28 cellular contexts compared by ENCODE assay signal in genomic region chr6:10149603-10150002, GRCh38.
"Had no signal": no experiment of that assay in that cellular context is flagged by ENCODE, and none has a peak within 500 bp of the region (broad histone marks: within the 10 kb centered on the region; RNA-seq: fewer than 3 reads in every experiment).

No MANE protein-coding gene starts in this region.

- DNase-seq: heart left ventricle; islet precursor cell; left ventricle myocardium inferior; midbrain; mucosa of descending colon; naive thymus-derived CD4-positive, alpha-beta T cell; occipital lobe; psoas muscle; right cardiac atrium; stimulated activated CD4-positive, alpha-beta T cell treated with anti-CD3 and anti-CD28 coated beads, Interleukin-12 subunit alpha, Interleukin-12 subunit beta, amount 100 ng/mL, for 4 hours; stimulated activated CD4-positive, alpha-beta T cell treated with anti-CD3 and anti-CD28 coated beads, Interleukin-15, amount 100 ng/mL, for 24 hours; stimulated activated CD4-positive, alpha-beta T cell treated with anti-CD3 and anti-CD28 coated beads, Interleukin-2, amount 100 ng/mL, for 24 hours; stimulated activated CD4-positive, alpha-beta T cell treated with anti-CD3 and anti-CD28 coated beads, Interleukin-4, amount 100 ng/mL, for 1 hour; stimulated activated naive CD4-positive, alpha-beta T cell; tibial artery; uterus had no signal

- H3K4me2 ChIP-seq: hepatocyte had no signal

- H3K4me1 ChIP-seq: heart left ventricle, left ventricle myocardium inferior, parathyroid adenoma, psoas muscle, tibial artery, uterus had no signal

- H3K36me3 ChIP-seq: heart left ventricle, left ventricle myocardium inferior, neutrophil, suprapubic skin, thoracic aorta, tibial artery, uterus had no signal

- H2AFZ ChIP-seq: hepatocyte, parathyroid adenoma had no signal

- H3K9me3 ChIP-seq: heart left ventricle, left ventricle myocardium inferior, mucosa of descending colon, neutrophil, psoas muscle, suprapubic skin, thoracic aorta, tibial artery, uterus had no signal

- H3K9me3 Mint-ChIP-seq: nephron; stimulated activated naive CD8-positive, alpha-beta T cell treated with anti-CD3 and anti-CD28 coated beads, Interleukin-15, Interleukin-2, amounts not matched to agents 100 ng/mL and 50 ng/mL, for 24 hours; type B pancreatic cell had no signal

- H3K4me3 ChIP-seq: heart left ventricle, hepatocyte, left ventricle myocardium inferior, lung, mucosa of descending colon, psoas muscle, skin epidermis, suprapubic skin, thoracic aorta, tibial artery, uterus had no signal

- H3K27ac Mint-ChIP-seq: naive thymus-derived CD4-positive, alpha-beta T cell; nephron; stimulated activated naive CD8-positive, alpha-beta T cell treated with anti-CD3 and anti-CD28 coated beads, Interleukin-15, Interleukin-2, amounts not matched to agents 100 ng/mL and 50 ng/mL, for 24 hours; type B pancreatic cell had no signal

- H3K4me3 Mint-ChIP-seq: naive thymus-derived CD4-positive, alpha-beta T cell; nephron; neural crest cell; stimulated activated naive CD8-positive, alpha-beta T cell treated with anti-CD3 and anti-CD28 coated beads, Interleukin-15, Interleukin-2, amounts not matched to agents 100 ng/mL and 50 ng/mL, for 24 hours; type B pancreatic cell had no signal

- H3K27ac ChIP-seq: heart left ventricle, hepatocyte, left ventricle myocardium inferior, neutrophil, parathyroid adenoma, psoas muscle, skin epidermis, suprapubic skin, thoracic aorta, tibial artery, uterus had no signal

- H3K27me3 ChIP-seq: hepatocyte, suprapubic skin, tibial artery, uterus had no signal

- H3K27me3 Mint-ChIP-seq: stimulated activated naive CD8-positive, alpha-beta T cell treated with anti-CD3 and anti-CD28 coated beads, Interleukin-15, Interleukin-2, amounts not matched to agents 100 ng/mL and 50 ng/mL, for 24 hours; type B pancreatic cell had no signal

- H3K9ac ChIP-seq: parathyroid adenoma had no signal

- ATAC-seq: heart left ventricle; mucosa of descending colon; naive thymus-derived CD4-positive, alpha-beta T cell; psoas muscle; right cardiac atrium; sciatic nerve had no signal

- H3K4me1 Mint-ChIP-seq: nephron had no signal

- H3K79me2 ChIP-seq: hepatocyte, parathyroid adenoma had no signal

- H3K36me3 Mint-ChIP-seq: naive thymus-derived CD4-positive, alpha-beta T cell had no signal
